Comparison of ENCODE assay signal across 9 cellular contexts in the genomic region with DNA sequence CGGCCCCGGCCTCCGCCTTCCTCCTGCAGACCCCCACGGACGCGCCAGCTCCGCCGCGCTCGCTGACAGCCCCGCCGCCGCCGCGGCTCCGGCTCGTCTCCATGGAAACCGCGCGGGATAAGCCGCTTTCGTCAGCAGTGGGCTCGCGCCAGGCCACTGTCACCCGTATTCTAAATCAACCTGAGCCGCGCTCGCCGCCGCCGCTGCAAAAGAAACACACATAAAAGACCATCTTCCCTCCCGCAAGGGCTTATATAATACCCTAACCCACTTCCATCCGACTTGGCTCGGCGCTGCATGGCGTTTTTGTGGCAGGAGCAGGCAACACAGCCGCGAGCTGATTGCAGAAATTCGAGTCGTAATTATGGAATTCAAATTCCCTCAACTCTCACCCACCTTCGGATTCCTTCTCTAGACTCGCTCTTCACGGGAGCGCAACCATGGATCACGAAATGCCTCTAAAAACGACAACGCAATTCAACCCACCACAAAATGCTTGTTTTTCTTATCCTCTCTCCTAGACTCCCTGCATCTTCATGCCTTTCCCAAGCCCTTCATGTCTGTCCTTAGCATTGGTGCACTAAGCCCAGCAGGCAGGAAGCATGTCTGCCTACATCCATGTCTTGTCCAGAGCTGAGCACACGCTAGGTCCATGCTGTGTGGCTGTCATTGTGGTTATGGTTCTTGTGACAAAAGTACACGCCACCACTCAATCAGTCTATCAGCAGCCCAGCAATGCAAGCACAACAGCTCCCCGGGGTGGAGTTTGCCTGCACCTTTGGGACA. TPM values are rescaled to one million over a fixed set of nuclear protein-coding genes. Genes with fewer than 3 reads are reported as not detected.
A peak's percentile ranks its signal among the peaks of the same experiment; 100 is the strongest.
DNase-seq lines count a peak whose midpoint lies in the region; ATAC-seq, FAIRE-seq and TF ChIP-seq lines count a peak whose summit lies in the region.
"Had no signal": no experiment of that assay in that cellular context is flagged by ENCODE, and none has a peak within 500 bp of the region (broad histone marks: within the 10 kb centered on the region; RNA-seq: fewer than 3 reads in every experiment).

Gene AMER2 (minus strand): TSS at position 772 of the 786 bp plus-strand sequence. CDS start 669 bp downstream, at position 103.

- H3K27me3 Mint-ChIP-seq in T-helper 2 cell treated with Interferon-gamma antibody and Interleukin-4, amounts not matched to agents 5 μg/mL and 100 μg/mL, for 36 hours (ENCODE audit: low read depth) = peaks cover 65% of the 10 kb centered on the region

- TF ChIP-seq EP300 in HepG2 (IDR thresholded peaks at IDR 0.05; ENCODE audit: low read depth in 2 of 2, low read length in 2 of 2) (no peak), HepG2 (CRISPR knock-in tag; IDR thresholded peaks at IDR 0.05; ENCODE audit: borderline replicate concordance) (no peak)

- no peak within 1 kb of the TSS for H3K27ac Mint-ChIP-seq in T-helper 2 cell treated with Interferon-gamma antibody and Interleukin-4, amounts not matched to agents 5 μg/mL and 100 μg/mL, for 36 hours

- BruUV-seq in OCI-LY7 (replicated peaks; lab: Mats Ljungman, UMichigan) (no TSS peak), HepG2 (replicated peaks; lab: Mats Ljungman, UMichigan) (no TSS peak)

- no peak for FAIRE-seq in HepG2 (lab: Jason Lieb, UNC)

- no peaks in the 10 kb centered on the region for H3K36me3 Mint-ChIP-seq in T-helper 2 cell treated with Interferon-gamma antibody and Interleukin-4, amounts not matched to agents 5 μg/mL and 100 μg/mL, for 36 hours (ENCODE audit: low read depth)

- H2AFZ ChIP-seq in parathyroid adenoma = peak within 1 kb of the TSS; percentile 77
- H2AFZ ChIP-seq in OCI-LY7 (ENCODE audit: low read length) = no peak within 1 kb of the TSS
- no peak within 1 kb of the TSS for H2AFZ ChIP-seq in HepG2 (ENCODE audit: low read length)

- H4K20me1 ChIP-seq in OCI-LY7 (ENCODE audit: insufficient read depth, low read length) = no peaks in the 10 kb centered on the region
- no peaks in the 10 kb centered on the region for H4K20me1 ChIP-seq in HepG2 (ENCODE audit: insufficient read depth, low read length)

- no peaks in the 10 kb centered on the region for H3K4me1 ChIP-seq in cardiac muscle cell (ENCODE audit: low read depth)
- H3K4me1 ChIP-seq in right atrium auricular region = peaks cover 0 to 13% of the 10 kb centered on the region in 2 donors
- no peaks in the 10 kb centered on the region for H3K4me1 ChIP-seq in parathyroid adenoma
- no peaks in the 10 kb centered on the region for H3K4me1 ChIP-seq in OCI-LY7 (ENCODE audit: insufficient read depth, low read length, poor library complexity, severe bottlenecking)
- no peaks in the 10 kb centered on the region for H3K4me1 ChIP-seq in HepG2 (ENCODE audit: insufficient read depth, low read length)
- H3K4me1 ChIP-seq: uterus had no signal

- CTCF ChIA-PET in OCI-LY7 (lab: Charles Lee; ENCODE audit: unreplicated experiment) (no interaction called here), HepG2 (lab: Yijun Ruan, JAX; ENCODE audit: low intra/inter-chr PET ratio, low total read pairs) (no interaction called here)

- peak within 1 kb of the TSS; percentile 44 for H3K4me3 ChIP-seq in cardiac muscle cell
- H3K4me3 ChIP-seq in right atrium auricular region = peak within 1 kb of the TSS in 1 of 2 donors; percentile 37
- peak within 1 kb of the TSS; percentile 42 for H3K4me3 ChIP-seq in fibroblast of the aortic adventitia (ENCODE audit: low read depth, low read length)
- peak within 1 kb of the TSS; percentile 57 for H3K4me3 ChIP-seq in parathyroid adenoma (ENCODE audit: low read depth, low read length)
- no peak within 1 kb of the TSS for H3K4me3 ChIP-seq in OCI-LY7 (ENCODE audit: low read depth, low read length, poor library complexity, severe bottlenecking)
- H3K4me3 ChIP-seq in HepG2 (replicated peaks in 1 of 3; ENCODE audit: insufficient read depth in 1 of 3, low read depth in 2 of 3, low read length in 3 of 3) = no peak within 1 kb of the TSS
- H3K4me3 ChIP-seq: uterus had no signal

- in situ Hi-C loops in HepG2 (cut with HindIII; ENCODE audit: extremely low pct_ligation_motif_present, low pct_unique_long_range_greater_than_20kb) = no loop called here

- H3K27ac ChIP-seq in cardiac muscle cell = no peak within 1 kb of the TSS
- H3K27ac ChIP-seq in right atrium auricular region = no peak within 1 kb of the TSS
- no peak within 1 kb of the TSS for H3K27ac ChIP-seq in parathyroid adenoma
- no peak within 1 kb of the TSS for H3K27ac ChIP-seq in OCI-LY7 (ENCODE audit: low read depth, low read length, poor library complexity, severe bottlenecking)
- no peak within 1 kb of the TSS for H3K27ac ChIP-seq in HepG2 (ENCODE audit: extremely low read length, insufficient read depth, low read length)
- H3K27ac ChIP-seq: uterus had no signal

- ATAC-seq in HG03196 (IDR thresholded peaks at IDR 0.05; ENCODE audit: unreplicated experiment) = no peak
- ATAC-seq in HepG2 = no peak

- peaks cover 74% of the 10 kb centered on the region for H3K27me3 ChIP-seq in cardiac muscle cell
- peaks cover 4 to 26% of the 10 kb centered on the region in 2 donors for H3K27me3 ChIP-seq in right atrium auricular region
- H3K27me3 ChIP-seq in parathyroid adenoma (ENCODE audit: control insufficient read depth, insufficient read depth, low read length) = no peaks in the 10 kb centered on the region
- H3K27me3 ChIP-seq in HepG2 (ENCODE audit: control insufficient read depth in 1 of 2, insufficient read depth in 2 of 2, low read length in 2 of 2) = peaks cover 2 to 5% of the 10 kb centered on the region in 2 experiments; a peak in 3 of 5 replicates

- TF ChIP-seq POLR2A in HepG2 (IDR thresholded peaks at IDR 0.05; ENCODE audit: insufficient read depth in 1 of 2, low read depth in 2 of 2, low read length in 2 of 2) = no peak

- H3K9me2 ChIP-seq in OCI-LY7 (ENCODE audit: insufficient read depth, low read length) = no peaks in the 10 kb centered on the region

- H3K9me3 ChIP-seq in cardiac muscle cell (ENCODE audit: low read depth) (no peaks in the 10 kb centered on the region), right atrium auricular region (no peaks in the 10 kb centered on the region), parathyroid adenoma (ENCODE audit: control insufficient read depth, low read length) (no peaks in the 10 kb centered on the region), OCI-LY7 (ENCODE audit: low read length) (no peaks in the 10 kb centered on the region), HepG2 (ENCODE audit: low read length) (no peaks in the 10 kb centered on the region)
- H3K9me3 ChIP-seq: uterus had no signal

- H3K9ac ChIP-seq in parathyroid adenoma (no peak within 1 kb of the TSS), HepG2 (ENCODE audit: insufficient read depth, low read depth, low read length) (no peak within 1 kb of the TSS)

- WGBS in HepG2 (ENCODE audit: low lambda C conversion rate) = 58% methylated on average over 49 of the region's 50 CpGs

- POLR2A ChIA-PET in OCI-LY7 (lab: Charles Lee) (interaction anchor here (1.4 kb wide), 1 partner anchor 11 kb away, joined by 4 read pairs; no protein-coding TSS in a partner anchor), HepG2 (lab: Yijun Ruan, JAX) (no interaction called here)

- no peaks in the 10 kb centered on the region for H3K36me3 ChIP-seq in cardiac muscle cell
- H3K36me3 ChIP-seq in right atrium auricular region = no peaks in the 10 kb centered on the region
- H3K36me3 ChIP-seq in parathyroid adenoma (ENCODE audit: control insufficient read depth, insufficient read depth, low read length) = no peaks in the 10 kb centered on the region
- H3K36me3 ChIP-seq in OCI-LY7 (ENCODE audit: insufficient read depth, low read length) = no peaks in the 10 kb centered on the region
- no peaks in the 10 kb centered on the region for H3K36me3 ChIP-seq in HepG2 (replicated peaks in 1 of 2; ENCODE audit: control insufficient read depth in 1 of 2, insufficient read depth in 2 of 2, low read length in 2 of 2)
- H3K36me3 ChIP-seq: uterus had no signal

- H3K4me3 Mint-ChIP-seq in T-helper 2 cell treated with Interferon-gamma antibody and Interleukin-4, amounts not matched to agents 5 μg/mL and 100 μg/mL, for 36 hours = peak within 1 kb of the TSS; percentile 62

- peak within 1 kb of the TSS; percentile 68 for H3K4me2 ChIP-seq in parathyroid adenoma (ENCODE audit: low read length)
- H3K4me2 ChIP-seq in OCI-LY7 (ENCODE audit: low read length) = no peak within 1 kb of the TSS
- H3K4me2 ChIP-seq in HepG2 (ENCODE audit: low read depth, low read length) = no peak within 1 kb of the TSS

- TF ChIP-seq CTCF in cardiac muscle cell (IDR thresholded peaks at IDR 0.05; ENCODE audit: low read depth, low read length) (no peak), right atrium auricular region (IDR thresholded peaks at IDR 0.05) (no peak), fibroblast of the aortic adventitia (IDR thresholded peaks at IDR 0.05; ENCODE audit: insufficient read depth, low read length) (no peak), parathyroid adenoma (IDR thresholded peaks at IDR 0.05) (no peak), OCI-LY7 (conservative IDR thresholded peaks at IDR 0.05; ENCODE audit: low read length) (no peak), HepG2 (CRISPR knock-in tag; IDR thresholded peaks at IDR 0.05) (no peak)

- no peaks in the 10 kb centered on the region for H3K9me3 Mint-ChIP-seq in T-helper 2 cell treated with Interferon-gamma antibody and Interleukin-4, amounts not matched to agents 5 μg/mL and 100 μg/mL, for 36 hours

- peaks cover 6% of the 10 kb centered on the region for H3K4me1 Mint-ChIP-seq in T-helper 2 cell treated with Interferon-gamma antibody and Interleukin-4, amounts not matched to agents 5 μg/mL and 100 μg/mL, for 36 hours (ENCODE audit: low read depth)

- no peak for TF ChIP-seq RAD21 in HepG2 (CRISPR knock-in tag; IDR thresholded peaks at IDR 0.05)

- no peaks in the 10 kb centered on the region for H3K79me2 ChIP-seq in parathyroid adenoma
- no peaks in the 10 kb centered on the region for H3K79me2 ChIP-seq in OCI-LY7 (ENCODE audit: insufficient read depth, low read depth, low read length)
- H3K79me2 ChIP-seq in HepG2 (ENCODE audit: insufficient read depth, low read length) = no peaks in the 10 kb centered on the region

- intact Hi-C loops in OCI-LY7 (cut with micrococcal nuclease; ENCODE audit: unreplicated experiment) = no loop called here
- intact Hi-C loops in HepG2 (cut with micrococcal nuclease; ENCODE audit: unreplicated experiment) = no loop called here

- DNase-seq in cardiac muscle cell (ENCODE audit: low read depth in 1 of 2, low spot score in 1 of 2) = peak; percentile 38 to 70
- no peak for DNase-seq in right atrium auricular region (ENCODE audit: low spot score)
- DNase-seq in T-helper 2 cell treated with Interferon-gamma antibody and Interleukin-4, amounts not matched to agents 5 μg/mL and 100 μg/mL, for 36 hours (ENCODE audit: low spot score) = no peak
- peak; percentile 4 for DNase-seq in fibroblast of the aortic adventitia (ENCODE audit: low read depth)
- no peak for DNase-seq in OCI-LY7 (ENCODE audit: low spot score)
- no peak for DNase-seq in HepG2 (ENCODE audit: low spot score)

RNA-seq across cellular contexts. Expression of gene AMER2, which starts in this region (rescaled TPM):
- total RNA-seq in cardiac muscle cell (under 0.01 and 0.09 TPM in 2 replicates), right atrium auricular region (not detected), fibroblast of the aortic adventitia (ENCODE audit: low replicate concordance) (not detected in 2 replicates), OCI-LY7 (2022) (not detected in 2 replicates), HepG2 (2016; rRNA removed; fragmentation: Illumina TruSeq; extraction: Trizol) (not detected in 2 replicates)
- polyA plus RNA-seq in cardiac muscle cell (0.15 TPM in 1 of 2 replicates, not detected in the other), HepG2 (2011; rRNA removed) (not detected in 2 replicates)
- total RNA-seq in OCI-LY7 (2014; rRNA removed; shearing (Covaris generic)) = not detected in 2 replicates
- total RNA-seq in HepG2 (2016; cell fraction: cytosol; rRNA removed; fragmentation: Illumina TruSeq; extraction: Trizol; ENCODE audit: low read depth) = not detected in 2 replicates
- not detected in 2 replicates for total RNA-seq in HepG2 (2016; cell fraction: insoluble cytoplasmic fraction; rRNA removed; fragmentation: Illumina TruSeq; extraction: Trizol)
- total RNA-seq in HepG2 (2016; cell fraction: membrane; rRNA removed; fragmentation: Illumina TruSeq; extraction: Trizol) = not detected in 2 replicates
- not detected in 2 replicates for total RNA-seq in HepG2 (2016; cell fraction: nucleus; rRNA removed; fragmentation: Illumina TruSeq; extraction: Trizol)
- polyA plus RNA-seq in HepG2 (2011; cell fraction: cytosol; rRNA removed) = not detected in 2 replicates
- polyA plus RNA-seq in HepG2 (2011; cell fraction: nucleus; rRNA removed) = not detected in 2 replicates
- polyA plus RNA-seq in HepG2 (2012) = not detected in 2 replicates
- not detected in 2 replicates for polyA plus RNA-seq in HepG2 (2016; cell fraction: cytosol; fragmentation: Illumina TruSeq; extraction: Trizol; ENCODE audit: low read depth)
- polyA plus RNA-seq in HepG2 (2016; cell fraction: insoluble cytoplasmic fraction; fragmentation: Illumina TruSeq; extraction: Trizol; ENCODE audit: low read depth) = not detected in 2 replicates
- polyA plus RNA-seq in HepG2 (2016; cell fraction: membrane; fragmentation: Illumina TruSeq; extraction: Trizol; ENCODE audit: low read depth) = not detected in 2 replicates
- polyA plus RNA-seq in HepG2 (2016; cell fraction: nucleus; fragmentation: Illumina TruSeq; extraction: Trizol; ENCODE audit: insufficient read depth, low read depth) = not detected in 2 replicates
- not detected in 2 replicates for polyA minus RNA-seq in HepG2 (2011; rRNA and poly(A)+ RNA removed; ENCODE audit: low replicate concordance)
- not detected in 2 replicates for polyA minus RNA-seq in HepG2 (2011; cell fraction: cytosol; rRNA and poly(A)+ RNA removed)
- not detected in 2 replicates for polyA minus RNA-seq in HepG2 (2011; cell fraction: nucleus; rRNA and poly(A)+ RNA removed)

Comparison
In these comparisons a context has a peak if more than half of its experiments do, and no peak if none do; other contexts are left out.
1. Peak in DNase-seq and H3K4me3 ChIP-seq in cardiac muscle cell; RNA of the gene not detected or under 1 TPM.
2. Peak in DNase-seq and H3K4me3 ChIP-seq in fibroblast of the aortic adventitia; RNA of the gene not detected or under 1 TPM.